8 cellular contexts compared by ENCODE assay signal in the genomic region with DNA sequence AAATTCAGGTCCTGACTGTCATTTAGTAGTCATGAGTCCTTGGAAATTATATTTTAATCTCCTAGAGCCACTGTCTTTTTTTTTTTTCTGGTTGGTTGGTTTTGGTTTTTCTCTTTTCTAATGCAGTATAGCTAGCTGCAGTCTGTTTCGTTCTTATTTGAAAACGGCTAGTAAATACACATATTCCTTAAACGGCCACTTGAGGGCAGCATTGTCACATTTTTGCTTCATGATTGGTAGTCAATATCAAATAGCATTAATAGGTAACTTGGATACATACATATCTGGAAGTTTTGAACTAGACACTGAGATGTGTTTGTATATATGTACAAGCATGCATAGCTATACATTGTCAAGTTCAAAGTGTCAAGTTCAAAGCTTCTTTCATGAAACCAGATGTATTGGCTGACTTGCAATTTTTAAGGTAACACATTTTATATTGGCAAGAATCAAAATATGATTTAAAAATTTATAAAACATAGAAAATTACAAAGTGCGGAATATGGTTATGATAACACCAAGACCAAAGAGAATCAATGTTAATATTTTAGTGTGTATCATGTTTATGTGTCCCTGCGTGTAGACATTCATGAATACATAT. TPM values are rescaled to one million over a fixed set of nuclear protein-coding genes. Genes with fewer than 3 reads are reported as not detected.
DNase-seq lines count a peak whose midpoint lies in the region; ATAC-seq and TF ChIP-seq lines count a peak whose summit lies in the region.

No MANE protein-coding gene starts in this region.

- H2BK15ac ChIP-seq in mesendoderm (replicated peaks; ENCODE audit: low read depth) = no peak overlapping the region

- H3K4ac ChIP-seq in mesendoderm (ENCODE audit: low read depth, low read length) = no peak overlapping the region

- no peaks in the 10 kb centered on the region for H3K9me3 ChIP-seq in heart right ventricle
- H3K9me3 ChIP-seq in testis = no peaks in the 10 kb centered on the region

- peaks cover 0 to 12% (median 10%) of the 10 kb centered on the region in 9 donors for H3K4me1 ChIP-seq in heart right ventricle
- H3K4me1 ChIP-seq in mesendoderm (ENCODE audit: control insufficient read depth, low read depth, low read length) = no peaks in the 10 kb centered on the region
- H3K4me1 ChIP-seq in testis = peaks cover 7% of the 10 kb centered on the region

- H2BK5ac ChIP-seq in mesendoderm (ENCODE audit: low read length) = no peak overlapping the region

- TF ChIP-seq CTCF in heart right ventricle (IDR thresholded peaks at IDR 0.05) = peak; percentile 39 to 74 (median 70)
- TF ChIP-seq CTCF in NB4 (IDR thresholded peaks at IDR 0.05; ENCODE audit: low read depth, low read length) = peak; percentile 48
- TF ChIP-seq CTCF in choroid plexus epithelial cell (conservative IDR thresholded peaks at IDR 0.05; ENCODE audit: low read depth, low read length) = peak; percentile 54
- TF ChIP-seq CTCF in testis (IDR thresholded peaks at IDR 0.05) = peak; percentile 47 to 81 (median 58)

- H3K27me3 ChIP-seq in heart right ventricle = peaks cover 0 to 45% (median 29%) of the 10 kb centered on the region in 7 donors
- no peaks in the 10 kb centered on the region for H3K27me3 ChIP-seq in mesendoderm (ENCODE audit: insufficient read depth, low read length, poor library complexity)
- no peaks in the 10 kb centered on the region for H3K27me3 ChIP-seq in testis

- WGBS in heart right ventricle, 2 donors = 19 to 23% methylated on average over 5 of the region's 5 CpGs
- no CpG with 5 or more reads among the region's 5 CpGs for WGBS in mesendoderm (ENCODE audit: extremely low coverage, insufficient coverage, low lambda C conversion rate)
- 28 to 29% methylated on average over 5 of the region's 5 CpGs for WGBS in testis, 2 donors

- H4K5ac ChIP-seq in mesendoderm (ENCODE audit: low read length) = no peak overlapping the region

- H2AK5ac ChIP-seq in mesendoderm (ENCODE audit: low read length) = no peak overlapping the region

- ATAC-seq in heart right ventricle (no peak), Right ventricle myocardium superior (ENCODE audit: poor library complexity) (no peak)

- intact Hi-C loops in heart right ventricle (cut with DNase I) = loop anchor here in 3 of 10 donors (5.0 to 10.0 kb wide), 3 partner anchors 128 to 1235 kb away; no protein-coding TSS in a partner anchor
- intact Hi-C loops in Right ventricle myocardium superior (cut with DNase I) = no loop called here
- intact Hi-C loops in testis (cut with DNase I; ENCODE audit: low total_unique reads) = no loop called here

- H3K79me2 ChIP-seq in mesendoderm (ENCODE audit: control insufficient read depth, insufficient read depth, low read length) = no peaks in the 10 kb centered on the region

- no peaks in the 10 kb centered on the region for H3K36me3 ChIP-seq in heart right ventricle
- no peaks in the 10 kb centered on the region for H3K36me3 ChIP-seq in mesendoderm (ENCODE audit: control insufficient read depth, insufficient read depth, low read length)
- no peaks in the 10 kb centered on the region for H3K36me3 ChIP-seq in testis (ENCODE audit: low read depth, missing control alignments)

- no peak overlapping the region for H4K8ac ChIP-seq in mesendoderm (ENCODE audit: low read depth, low read length)

- no peak overlapping the region for H2BK120ac ChIP-seq in mesendoderm (ENCODE audit: low read depth, low read length)

- H3K56ac ChIP-seq in mesendoderm (ENCODE audit: low read length) = no peak overlapping the region

- no peak overlapping the region for H3K23ac ChIP-seq in mesendoderm (ENCODE audit: low read length)

- no peaks in the 10 kb centered on the region for H3K79me1 ChIP-seq in mesendoderm (ENCODE audit: low read length)

- TF ChIP-seq POLR2A in NB4 (IDR thresholded peaks at IDR 0.05; ENCODE audit: extremely low read depth, insufficient read length) (no peak), testis (IDR thresholded peaks at IDR 0.05) (no peak)

- H3K27ac ChIP-seq in heart right ventricle = no peak overlapping the region
- H3K27ac ChIP-seq in mesendoderm (ENCODE audit: low read depth, low read length) = no peak overlapping the region
- no peak overlapping the region for H3K27ac ChIP-seq in testis

- H3K18ac ChIP-seq in mesendoderm (ENCODE audit: low read length) = no peak overlapping the region

- no peak overlapping the region for H3K9ac ChIP-seq in mesendoderm (ENCODE audit: low read length)

- peak in 1 of 2 donors; percentile 30 for DNase-seq in heart right ventricle
- DNase-seq in Right ventricle myocardium superior = no peak
- peak; percentile 71 for DNase-seq in NB4 (ENCODE audit: low read depth)
- peak; percentile 41 for DNase-seq in SKM-1 treated with dmso at 0.1 percent for 144 hours (lab: John Stamatoyannopoulos, UW; ENCODE audit: unreplicated experiment)
- DNase-seq in choroid plexus epithelial cell (ENCODE audit: low read depth) = peak; percentile 86
- DNase-seq in mesendoderm = peak; percentile 63
- peak; percentile 68 for DNase-seq in testis
- no peak for DNase-seq in cortex of kidney (lab: John Stamatoyannopoulos, UW)

- H3K4me3 ChIP-seq in heart right ventricle (no peak overlapping the region), NB4 (ENCODE audit: low read depth, low read length) (no peak overlapping the region), choroid plexus epithelial cell (ENCODE audit: low read depth, low read length) (no peak overlapping the region), mesendoderm (ENCODE audit: low read length) (no peak overlapping the region), testis (no peak overlapping the region)

- no peak overlapping the region for H3K4me2 ChIP-seq in mesendoderm (ENCODE audit: low read length)

RNA-seq across cellular contexts. Expression of gene GABRA5, which starts 22.5 kb away (rescaled TPM):
- total RNA-seq in heart right ventricle (under 1 TPM in 1 of 10 donors, not detected in 9; 0.17 TPM), Right ventricle myocardium superior (not detected), testis (1 to 10 TPM; 3.1 TPM)
- polyA plus RNA-seq in heart right ventricle (not detected), testis (ENCODE audit: insufficient read depth, low read depth, low replicate concordance) (0.58 TPM)
- polyA plus RNA-seq in mesendoderm (2013, experiment 1 of 2) = 27.3 TPM
- polyA plus RNA-seq in mesendoderm (2013, experiment 2 of 2) = 29.3 TPM

Comparison
In these comparisons a context has a peak if more than half of its experiments do, and no peak if none do; other contexts are left out.
1. DNase-seq: peak in NB4 (single experiment), SKM-1 treated with dmso at 0.1 percent for 144 hours (single experiment), choroid plexus epithelial cell (single experiment), mesendoderm (single experiment) and testis (single experiment); none in Right ventricle myocardium superior (single experiment) and cortex of kidney (single experiment).
2. Peak in every context shown above with its lines, with median percentiles within 50 percentile points of each other: CTCF ChIP-seq.